In genomic region chr10:5010043-5010442, GRCh38 we compare ENCODE assay signal across 1 cellular context. TPM values are rescaled to one million over a fixed set of nuclear protein-coding genes. Genes with fewer than 3 reads are reported as not detected.
"Had no signal": no experiment of that assay in that cellular context is flagged by ENCODE, and none has a peak within 500 bp of the region (broad histone marks: within the 10 kb centered on the region; RNA-seq: fewer than 3 reads in every experiment).

No MANE protein-coding gene starts in this region.

RNA-seq across cellular contexts. Expression of gene AKR1C2, which starts 6.4 kb away (rescaled TPM):
- polyA plus RNA-seq: immature natural killer cell had no signal

RNA-seq across cellular contexts. Expression of gene AKR1C1, which starts 46.8 kb away (rescaled TPM):
- polyA plus RNA-seq: immature natural killer cell had no signal
